8 cellular contexts compared by ENCODE assay signal in genomic region chr4:71186257-71186565, GRCh38.
DNase-seq lines count a peak whose midpoint lies in the region; ATAC-seq and TF ChIP-seq lines count a peak whose summit lies in the region.

No MANE protein-coding gene starts in this region.

- no peak overlapping the region for H3K27ac ChIP-seq in HCT116 (ENCODE audit: low read depth, low read length)
- H3K27ac ChIP-seq in smooth muscle cell (ENCODE audit: low read depth), result no peak overlapping the region

- no peak for TF ChIP-seq POLR2A in HCT116 (IDR thresholded peaks at IDR 0.05; ENCODE audit: borderline replicate concordance, extremely low read depth, insufficient read depth, insufficient read length)

- peaks cover 30% of the 10 kb centered on the region for H3K27me3 Mint-ChIP-seq in activated CD8-positive, alpha-beta T cell treated with anti-CD3 and anti-CD28 coated beads for 36 hours

- no peak overlapping the region for H3K27ac Mint-ChIP-seq in activated CD8-positive, alpha-beta T cell treated with anti-CD3 and anti-CD28 coated beads for 36 hours

- no TSS peak for BruUV-seq in HCT116 (replicated peaks; lab: Mats Ljungman, UMichigan)

- TF ChIP-seq CTCF in HCT116 (IDR thresholded peaks at IDR 0.05 in 2 of 3, conservative IDR thresholded peaks at IDR 0.05 in 1 of 3; ENCODE audit: borderline replicate concordance in 1 of 3, insufficient read depth in 1 of 3, low read depth in 2 of 3, low read length in 2 of 3) (no peak), smooth muscle cell (IDR thresholded peaks at IDR 0.05; ENCODE audit: borderline replicate concordance, insufficient read depth, poor library complexity, severe bottlenecking) (no peak)
- no peak for TF ChIP-seq CTCF in activated CD8-positive, alpha-beta T cell treated with anti-CD3 and anti-CD28 coated beads for 36 hours (IDR thresholded peaks at IDR 0.05)

- no peaks in the 10 kb centered on the region for H3K9me3 Mint-ChIP-seq in activated CD8-positive, alpha-beta T cell treated with anti-CD3 and anti-CD28 coated beads for 36 hours

- H3K4me3 ChIP-seq in HCT116 (replicated peaks in 1 of 2; ENCODE audit: low read depth in 1 of 2, low read length in 2 of 2) (peak overlapping the region; percentile 37 to 58), iPS-18c (ENCODE audit: insufficient read depth, low read depth, low read length) (peak overlapping the region; percentile 73; the same call in 1 of the 2 replicates), smooth muscle cell (peak overlapping the region; percentile 79)

- intact Hi-C loops in HCT116 (cut with micrococcal nuclease), result loop anchor here (5.0 to 10.0 kb wide), 2 partner anchors 526 to 531 kb away; no protein-coding TSS in a partner anchor
- intact Hi-C loops in activated CD8-positive, alpha-beta T cell treated with anti-CD3 and anti-CD28 coated beads for 36 hours (cut with micrococcal nuclease), result loop anchor here (5.0 to 10.0 kb wide), 2 partner anchors 201 to 526 kb away; no protein-coding TSS in a partner anchor

- H3K79me2 ChIP-seq in HCT116 (ENCODE audit: insufficient read depth, low read length), result no peaks in the 10 kb centered on the region
- no peaks in the 10 kb centered on the region for H3K79me2 ChIP-seq in smooth muscle cell (ENCODE audit: low read depth)

- H3K4me3 Mint-ChIP-seq in activated CD8-positive, alpha-beta T cell treated with anti-CD3 and anti-CD28 coated beads for 36 hours, result peak overlapping the region; percentile 79

- no peak overlapping the region for H3K9ac ChIP-seq in HCT116 (ENCODE audit: low read length)
- H3K9ac ChIP-seq in smooth muscle cell (ENCODE audit: low read depth), result no peak overlapping the region

- no peaks in the 10 kb centered on the region for H3K36me3 Mint-ChIP-seq in activated CD8-positive, alpha-beta T cell treated with anti-CD3 and anti-CD28 coated beads for 36 hours (ENCODE audit: low read depth)

- peaks cover 15% of the 10 kb centered on the region; the same call in 1 of the 2 replicates for H3K27me3 ChIP-seq in HCT116 (ENCODE audit: insufficient read depth, low read length)
- peaks cover 19% of the 10 kb centered on the region for H3K27me3 ChIP-seq in smooth muscle cell (ENCODE audit: low read depth)

- RAD21 ChIA-PET in HCT116 (lab: Charles Lee; ENCODE audit: low non-redundant PET in 1 of 2, low total read pairs in 2 of 2, uncharacterized antibody in 2 of 2, unreplicated experiment in 2 of 2), result no interaction called here

- H4K20me1 ChIP-seq in HCT116 (ENCODE audit: insufficient read depth) (no peaks in the 10 kb centered on the region), smooth muscle cell (ENCODE audit: low read depth) (no peaks in the 10 kb centered on the region)

- DNase-seq in HCT116 (ENCODE audit: low read depth, low spot score), result no peak
- DNase-seq in activated CD8-positive, alpha-beta T cell treated with anti-CD3 and anti-CD28 coated beads for 36 hours, result no peak
- DNase-seq in smooth muscle cell (lab: John Stamatoyannopoulos, UW; ENCODE audit: unreplicated experiment), result no peak
- DNase-seq in NCI-H2227 (lab: John Stamatoyannopoulos, UW; ENCODE audit: unreplicated experiment), result no peak
- DNase-seq in ecto neural progenitor cell (ENCODE audit: low spot score), result no peak

- 6% methylated on average over 11 of the region's 11 CpGs for WGBS in smooth muscle cell (ENCODE audit: low lambda C conversion rate)

- CTCF ChIA-PET in HCT116 (lab: Charles Lee), result no interaction called here
- CTCF ChIA-PET in activated CD8-positive, alpha-beta T cell treated with anti-CD3 and anti-CD28 coated beads for 36 hours (lab: Charles Lee), result interaction anchor here (1.8 to 2.8 kb wide), 2 partner anchors 26 to 525 kb away, joined by 3 to 11 read pairs; no protein-coding TSS in a partner anchor

- H3K4me1 ChIP-seq in HCT116 (ENCODE audit: control insufficient read depth in 1 of 2, insufficient read depth in 2 of 2, low read length in 2 of 2) (peaks cover 0 to 5% of the 10 kb centered on the region in 2 experiments; a peak in 1 of 4 replicates), smooth muscle cell (ENCODE audit: low read depth) (no peaks in the 10 kb centered on the region)

- ATAC-seq in HCT116 (no peak), GM21390 (IDR thresholded peaks at IDR 0.05; ENCODE audit: unreplicated experiment) (no peak), GM21526 (IDR thresholded peaks at IDR 0.05; ENCODE audit: low FRiP score, unreplicated experiment) (no peak)
- no peak for ATAC-seq in activated CD8-positive, alpha-beta T cell treated with anti-CD3 and anti-CD28 coated beads for 36 hours

- H2AFZ ChIP-seq in HCT116 (ENCODE audit: low read depth, low read length, poor library complexity, severe bottlenecking) (peak overlapping the region; percentile 36), smooth muscle cell (ENCODE audit: low read depth) (peak overlapping the region; percentile 93)

- no peaks in the 10 kb centered on the region for H3K9me2 ChIP-seq in HCT116 (ENCODE audit: insufficient read depth)

- H3K4me2 ChIP-seq in HCT116 (ENCODE audit: low read length) (peak overlapping the region; percentile 79), smooth muscle cell (peak overlapping the region; percentile 92)

- H3K36me3 ChIP-seq in HCT116 (ENCODE audit: control insufficient read depth in 1 of 2, insufficient read depth in 2 of 2, low read length in 2 of 2), result no peaks in the 10 kb centered on the region
- no peaks in the 10 kb centered on the region for H3K36me3 ChIP-seq in smooth muscle cell (ENCODE audit: low read depth)

- peaks cover 2% of the 10 kb centered on the region for H3F3A ChIP-seq in smooth muscle cell (ENCODE audit: low read depth)

- peaks cover 23% of the 10 kb centered on the region for H3K4me1 Mint-ChIP-seq in activated CD8-positive, alpha-beta T cell treated with anti-CD3 and anti-CD28 coated beads for 36 hours (ENCODE audit: low read depth)

- POLR2A ChIA-PET in HCT116 (lab: Charles Lee), result no interaction called here
- POLR2A ChIA-PET in activated CD8-positive, alpha-beta T cell treated with anti-CD3 and anti-CD28 coated beads for 36 hours (lab: Charles Lee), result no interaction called here

- no peak for TF ChIP-seq RAD21 in HCT116 (IDR thresholded peaks at IDR 0.05; ENCODE audit: low read depth)

- H3K9me3 ChIP-seq in HCT116 (ENCODE audit: control insufficient read depth in 1 of 2, insufficient read depth in 1 of 2, low read depth in 1 of 2, low read length in 2 of 2), result no peaks in the 10 kb centered on the region
- H3K9me3 ChIP-seq in iPS-18c (ENCODE audit: control insufficient read depth, insufficient read depth, low read length), result no peaks in the 10 kb centered on the region
- H3K9me3 ChIP-seq in smooth muscle cell (replicated peaks; ENCODE audit: low read depth), result no peaks in the 10 kb centered on the region

TF ChIP-seq in HCT116, 20 proteins besides CTCF, POLR2A, EP300 and RAD21 (continues in another document):
- TF ChIP-seq SIN3A (IDR thresholded peaks at IDR 0.05; ENCODE audit: low read depth), result no peak
- TF ChIP-seq ZFX (IDR thresholded peaks at IDR 0.05), result no peak
- no peak for TF ChIP-seq ZBTB33 (IDR thresholded peaks at IDR 0.05; ENCODE audit: extremely low read depth, insufficient replicate concordance, low read length)
- TF ChIP-seq FOSL1 (IDR thresholded peaks at IDR 0.05; ENCODE audit: low read depth), result no peak
- TF ChIP-seq CEBPB (IDR thresholded peaks at IDR 0.05; ENCODE audit: low read depth), result no peak
- TF ChIP-seq CBX3 (IDR thresholded peaks at IDR 0.05; ENCODE audit: low read depth), result no peak
- TF ChIP-seq SRF (IDR thresholded peaks at IDR 0.05; ENCODE audit: low read depth), result no peak
- TF ChIP-seq REST (IDR thresholded peaks at IDR 0.05; ENCODE audit: low read depth), result no peak
- no peak for TF ChIP-seq POLR2AphosphoS5 (IDR thresholded peaks at IDR 0.05; ENCODE audit: low read depth, low read length)
- TF ChIP-seq SP1 (IDR thresholded peaks at IDR 0.05; ENCODE audit: low read depth), result no peak
- no peak for TF ChIP-seq ZNF274 (IDR thresholded peaks at IDR 0.05; ENCODE audit: low read depth, low read length)
- no peak for TF ChIP-seq ELF1 (IDR thresholded peaks at IDR 0.05; ENCODE audit: borderline replicate concordance, low read depth)
